ENCODE assay signal across 8 cellular contexts in genomic region chr12:107027304-107028053, GRCh38. TPM values are rescaled to one million over a fixed set of nuclear protein-coding genes. Genes with fewer than 3 reads are reported as not detected.
DNase-seq lines count a peak whose midpoint lies in the region; ATAC-seq and TF ChIP-seq lines count a peak whose summit lies in the region.

No MANE protein-coding gene starts in this region.

- intact Hi-C loops in posterior cingulate gyrus (cut with DNase I): no loop called here

- peaks cover 29% of the 10 kb centered on the region for H3K36me3 Mint-ChIP-seq in effector memory CD8-positive, alpha-beta T cell (ENCODE audit: insufficient read depth)

- H3K9me3 ChIP-seq in RWPE2 (ENCODE audit: severe bottlenecking): no peaks in the 10 kb centered on the region

- POLR2A ChIA-PET in GM10248 (lab: Yijun Ruan, JAX): no interaction called here

- no peak overlapping the region for H3K4me3 ChIP-seq in RWPE2 (ENCODE audit: severe bottlenecking)

- H3K4me1 Mint-ChIP-seq in effector memory CD8-positive, alpha-beta T cell (ENCODE audit: low read depth in 2 of 2): peaks cover 26 to 31% of the 10 kb centered on the region in 2 donors

- peak overlapping the region; percentile 61 for H3K27ac ChIP-seq in RWPE2 (ENCODE audit: poor library complexity, severe bottlenecking)

- no peaks in the 10 kb centered on the region for H3K27me3 Mint-ChIP-seq in effector memory CD8-positive, alpha-beta T cell

- H3K4me1 ChIP-seq in RWPE2 (ENCODE audit: insufficient read depth, poor library complexity, severe bottlenecking): peaks cover 31% of the 10 kb centered on the region

- H3K9me3 Mint-ChIP-seq in effector memory CD8-positive, alpha-beta T cell: no peaks in the 10 kb centered on the region

- no peaks in the 10 kb centered on the region for H3K36me3 ChIP-seq in RWPE2 (ENCODE audit: low read depth)

- peak overlapping the region; percentile 94 to 98 for H3K27ac Mint-ChIP-seq in effector memory CD8-positive, alpha-beta T cell

- ATAC-seq in RWPE2 (ENCODE audit: low read depth) (peak; percentile 98), HG03039 (IDR thresholded peaks at IDR 0.05; ENCODE audit: unreplicated experiment) (no peak)
- ATAC-seq in effector memory CD8-positive, alpha-beta T cell (replicated peaks): peak; percentile 91

- CTCF ChIA-PET in GM10248 (lab: Yijun Ruan, JAX): no interaction called here

- H3K27me3 ChIP-seq in RWPE2 (ENCODE audit: insufficient read depth, poor library complexity, severe bottlenecking): no peaks in the 10 kb centered on the region

- TF ChIP-seq CTCF in RWPE2 (IDR thresholded peaks at IDR 0.05; ENCODE audit: poor library complexity, severe bottlenecking) (no peak), GM10248 (IDR thresholded peaks at IDR 0.05; ENCODE audit: control extremely low read depth, extremely low read depth, low read depth, missing control alignments) (no peak)

- H3K4me3 Mint-ChIP-seq in effector memory CD8-positive, alpha-beta T cell: peak overlapping the region; percentile 43 to 48

- DNase-seq in activated CD4-positive, alpha-beta T cell treated with anti-CD3 and anti-CD28 coated beads for 4 hours: peak; percentile 4 to 8
- DNase-seq in activated CD4-positive, alpha-beta T cell treated with anti-CD3 and anti-CD28 coated beads, Interleukin-2, amount 50 U/mL, for 48 hours: no peak
- no peak for DNase-seq in RWPE2 (ENCODE audit: low spot score)
- DNase-seq in effector memory CD8-positive, alpha-beta T cell: peak; percentile 7 to 38 (median 18)
- peak; percentile 40 for DNase-seq in mucosa of gallbladder (ENCODE audit: low spot score)
- DNase-seq in GM10248 (ENCODE audit: extremely low spot score): no peak
- no peak for DNase-seq in posterior cingulate gyrus

RNA-seq across cellular contexts. Expression of gene MTERF2, which starts 40.5 kb away (rescaled TPM):
- 24.8 TPM for total RNA-seq in mucosa of gallbladder

Comparison
In these comparisons a context has a peak if more than half of its experiments do, and no peak if none do; other contexts are left out.
1. DNase-seq: peak in activated CD4-positive, alpha-beta T cell treated with anti-CD3 and anti-CD28 coated beads for 4 hours (2 of 2), effector memory CD8-positive, alpha-beta T cell (3 of 3) and mucosa of gallbladder (single experiment); none in activated CD4-positive, alpha-beta T cell treated with anti-CD3 and anti-CD28 coated beads, Interleukin-2, amount 50 U/mL, for 48 hours (0 of 2), RWPE2 (single experiment), GM10248 (single experiment) and posterior cingulate gyrus (0 of 10).